ENCODE assay signal across 2 cellular contexts in genomic region chr1:162139398-162139685, GRCh38.
TF ChIP-seq lines count a peak whose summit lies in the region.

No MANE protein-coding gene starts in this region.

TF ChIP-seq in HepG2, 621 proteins besides CTCF, POLR2A, EP300 and RAD21:
- TF ChIP-seq ZMYM4 (CRISPR knock-in tag; IDR thresholded peaks at IDR 0.05), result 0 out of 2 replicates have a peak, but pooled peaks have one; percentile 8
- no peak for TF ChIP-seq ZNF709 (CRISPR knock-in tag; IDR thresholded peaks at IDR 0.05)
- no peak for TF ChIP-seq SOX13 (IDR thresholded peaks at IDR 0.05)
- peak in 1 of 2 experiments; percentile 89; a peak in 2 of 4 replicates for TF ChIP-seq SOX13 (CRISPR knock-in tag; conservative IDR thresholded peaks at IDR 0.05 in 1 of 2, IDR thresholded peaks at IDR 0.05 in 1 of 2)
- TF ChIP-seq SOX5 (CRISPR knock-in tag; IDR thresholded peaks at IDR 0.05; ENCODE audit: borderline replicate concordance), result peak; percentile 45; the same call in 1 of the 2 replicates
- TF ChIP-seq ZNF576 (CRISPR knock-in tag; IDR thresholded peaks at IDR 0.05), result no peak

TF ChIP-seq in H1, 55 proteins besides CTCF, POLR2A, EP300 and RAD21:
- TF ChIP-seq TAF1 (IDR thresholded peaks at IDR 0.05; ENCODE audit: low read depth, low read length) (no peak), NANOG (IDR thresholded peaks at IDR 0.05; ENCODE audit: insufficient read depth, low read depth, low read length, poor library complexity, severe bottlenecking) (no peak), USF2 (IDR thresholded peaks at IDR 0.05; ENCODE audit: low read length) (no peak), KDM5A (IDR thresholded peaks at IDR 0.05; ENCODE audit: low read length) (no peak), RFX5 (IDR thresholded peaks at IDR 0.05; ENCODE audit: borderline replicate concordance, low read depth, low read length) (no peak), CEBPB (IDR thresholded peaks at IDR 0.05; ENCODE audit: low read depth, low read length) (no peak), RBBP5 (IDR thresholded peaks at IDR 0.05; ENCODE audit: borderline replicate concordance, low read depth, low read length) (no peak), YY1 (IDR thresholded peaks at IDR 0.05; ENCODE audit: low read depth, low read length) (no peak), SP1 (IDR thresholded peaks at IDR 0.05; ENCODE audit: low read depth, low read length) (no peak), CREB1 (IDR thresholded peaks at IDR 0.05) (no peak), MAFK (IDR thresholded peaks at IDR 0.05; ENCODE audit: low read depth, low read length) (no peak), CBX5 (IDR thresholded peaks at IDR 0.05; ENCODE audit: low read depth, low read length) (no peak), CBX8 (IDR thresholded peaks at IDR 0.05; ENCODE audit: borderline replicate concordance, low read depth, low read length) (no peak), KDM1A (IDR thresholded peaks at IDR 0.05; ENCODE audit: borderline replicate concordance, low read length) (no peak), ATF2 (IDR thresholded peaks at IDR 0.05; ENCODE audit: low read length) (no peak), TBP (IDR thresholded peaks at IDR 0.05; ENCODE audit: low read depth, low read length) (no peak), POU5F1 (IDR thresholded peaks at IDR 0.05; ENCODE audit: low read depth, low read length) (no peak), CHD1 (IDR thresholded peaks at IDR 0.05; ENCODE audit: low read depth, low read length) (no peak)
